1 cellular context compared by ENCODE assay signal in the genomic region with DNA sequence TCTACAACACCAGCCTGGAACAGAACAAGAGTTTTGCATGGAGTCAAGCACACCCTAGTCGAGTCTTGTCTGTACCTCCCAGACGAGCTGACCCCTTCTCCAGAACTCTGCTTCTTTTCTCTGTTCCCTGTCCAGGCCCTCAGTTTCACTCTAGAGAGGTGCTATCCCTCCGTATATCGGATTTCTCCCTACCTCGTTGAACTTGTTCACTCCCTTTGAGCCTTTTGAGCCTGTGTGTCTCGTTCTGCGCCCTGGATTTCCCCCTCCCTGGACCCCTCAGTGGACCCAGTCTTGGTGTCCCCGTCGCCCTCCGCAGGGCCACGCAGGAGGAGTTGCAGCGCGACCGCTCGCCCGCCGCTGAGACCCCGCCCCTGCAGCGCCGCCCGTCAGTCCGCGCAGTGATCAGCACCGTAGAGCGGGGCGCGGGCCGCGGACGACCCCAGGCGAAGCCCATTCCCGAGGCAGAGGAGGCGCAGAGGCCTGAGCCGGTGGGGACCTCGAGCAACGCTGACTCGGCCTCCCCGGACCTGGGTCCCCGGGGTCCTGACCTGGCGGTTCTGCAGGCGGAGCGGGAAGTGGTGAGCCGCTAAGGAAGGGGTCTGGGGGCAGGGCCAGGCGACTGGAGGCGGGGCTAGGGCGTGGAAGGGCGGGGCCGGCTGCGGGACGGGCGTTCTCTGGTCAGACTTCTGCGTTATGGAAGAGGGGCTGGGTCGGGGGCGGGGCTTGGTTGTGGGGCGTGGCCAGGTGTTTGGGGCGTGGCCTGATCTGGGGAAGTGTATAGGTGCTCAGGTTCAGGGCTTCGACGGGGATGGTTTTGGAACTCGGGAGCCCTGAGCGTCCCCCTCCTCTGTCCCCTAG.
TF ChIP-seq lines count a peak whose summit lies in the region.

No MANE protein-coding gene starts in this region.

TF ChIP-seq in K562, 482 proteins besides CTCF, POLR2A, EP300 and RAD21 (continued from another document and continues in another):
- TF ChIP-seq, protein P1, sequence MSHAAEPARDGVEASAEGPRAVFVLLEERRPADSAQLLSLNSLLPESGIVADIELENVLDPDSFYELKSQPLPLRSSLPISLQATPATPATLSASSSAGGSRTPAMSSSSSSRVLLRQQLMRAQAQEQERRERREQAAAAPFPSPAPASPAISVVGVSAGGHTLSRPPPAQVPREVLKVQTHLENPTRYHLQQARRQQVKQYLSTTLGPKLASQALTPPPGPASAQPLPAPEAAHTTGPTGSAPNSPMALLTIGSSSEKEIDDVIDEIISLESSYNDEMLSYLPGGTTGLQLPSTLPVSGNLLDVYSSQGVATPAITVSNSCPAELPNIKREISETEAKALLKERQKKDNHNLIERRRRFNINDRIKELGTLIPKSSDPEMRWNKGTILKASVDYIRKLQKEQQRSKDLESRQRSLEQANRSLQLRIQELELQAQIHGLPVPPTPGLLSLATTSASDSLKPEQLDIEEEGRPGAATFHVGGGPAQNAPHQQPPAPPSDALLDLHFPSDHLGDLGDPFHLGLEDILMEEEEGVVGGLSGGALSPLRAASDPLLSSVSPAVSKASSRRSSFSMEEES (CRISPR knock-in tag; IDR thresholded peaks at IDR 0.05): no peak
- TF ChIP-seq ZNF124 (CRISPR knock-in tag; IDR thresholded peaks at IDR 0.05): no peak
- 0 out of 2 replicates have a peak, but pooled peaks have one; percentile 13 for TF ChIP-seq ARID2 (IDR thresholded peaks at IDR 0.05)
- TF ChIP-seq E2F3 (CRISPR knock-in tag; IDR thresholded peaks at IDR 0.05): peak; percentile 86; the same call in 1 of the 2 replicates
- TF ChIP-seq, protein P2, sequence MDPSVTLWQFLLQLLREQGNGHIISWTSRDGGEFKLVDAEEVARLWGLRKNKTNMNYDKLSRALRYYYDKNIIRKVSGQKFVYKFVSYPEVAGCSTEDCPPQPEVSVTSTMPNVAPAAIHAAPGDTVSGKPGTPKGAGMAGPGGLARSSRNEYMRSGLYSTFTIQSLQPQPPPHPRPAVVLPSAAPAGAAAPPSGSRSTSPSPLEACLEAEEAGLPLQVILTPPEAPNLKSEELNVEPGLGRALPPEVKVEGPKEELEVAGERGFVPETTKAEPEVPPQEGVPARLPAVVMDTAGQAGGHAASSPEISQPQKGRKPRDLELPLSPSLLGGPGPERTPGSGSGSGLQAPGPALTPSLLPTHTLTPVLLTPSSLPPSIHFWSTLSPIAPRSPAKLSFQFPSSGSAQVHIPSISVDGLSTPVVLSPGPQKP (CRISPR knock-in tag; IDR thresholded peaks at IDR 0.05): no peak
- no peak for TF ChIP-seq PHB (CRISPR knock-in tag; IDR thresholded peaks at IDR 0.05)
- TF ChIP-seq POLR2AphosphoS5 (IDR thresholded peaks at IDR 0.05; ENCODE audit: control insufficient read depth, insufficient read depth, low read depth, low read length): peak; percentile 55; the same call in 1 of the 2 replicates
- TF ChIP-seq HIVEP1 (CRISPR knock-in tag; IDR thresholded peaks at IDR 0.05): peak; percentile 23; the same call in 1 of the 2 replicates
- TF ChIP-seq NFXL1 (CRISPR knock-in tag; IDR thresholded peaks at IDR 0.05): 0 out of 2 replicates have a peak, but pooled peaks have one; percentile 19
- TF ChIP-seq RBFOX2 (IDR thresholded peaks at IDR 0.05; ENCODE audit: low read depth, low read length): peak; percentile 68
- TF ChIP-seq EGR1 (conservative IDR thresholded peaks at IDR 0.05): 0 out of 2 replicates have a peak, but pooled peaks have one; percentile 3
- 0 out of 2 replicates have a peak, but pooled peaks have one; percentile 43 for TF ChIP-seq ZSCAN32 (CRISPR knock-in tag; IDR thresholded peaks at IDR 0.05)
- peak; percentile 35 for TF ChIP-seq TAF1 (IDR thresholded peaks at IDR 0.05; ENCODE audit: control insufficient read depth, extremely low read depth, insufficient read depth, low read length, severe bottlenecking)
- TF ChIP-seq, protein P3, sequence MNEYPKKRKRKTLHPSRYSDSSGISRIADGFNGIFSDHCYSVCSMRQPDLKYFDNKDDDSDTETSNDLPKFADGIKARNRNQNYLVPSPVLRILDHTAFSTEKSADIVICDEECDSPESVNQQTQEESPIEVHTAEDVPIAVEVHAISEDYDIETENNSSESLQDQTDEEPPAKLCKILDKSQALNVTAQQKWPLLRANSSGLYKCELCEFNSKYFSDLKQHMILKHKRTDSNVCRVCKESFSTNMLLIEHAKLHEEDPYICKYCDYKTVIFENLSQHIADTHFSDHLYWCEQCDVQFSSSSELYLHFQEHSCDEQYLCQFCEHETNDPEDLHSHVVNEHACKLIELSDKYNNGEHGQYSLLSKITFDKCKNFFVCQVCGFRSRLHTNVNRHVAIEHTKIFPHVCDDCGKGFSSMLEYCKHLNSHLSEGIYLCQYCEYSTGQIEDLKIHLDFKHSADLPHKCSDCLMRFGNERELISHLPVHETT (CRISPR knock-in tag; conservative IDR thresholded peaks at IDR 0.05 in 1 of 2, IDR thresholded peaks at IDR 0.05 in 1 of 2): 0 out of 4 replicates have a peak, but pooled peaks of 1 of the 2 experiments have one; percentile 0
- peak; percentile 15 for TF ChIP-seq PHF20 (IDR thresholded peaks at IDR 0.05; ENCODE audit: partially characterized antibody)
- TF ChIP-seq ZFP30 (CRISPR knock-in tag; IDR thresholded peaks at IDR 0.05; ENCODE audit: borderline replicate concordance): no peak
- peak; percentile 86 for TF ChIP-seq GATAD2A (IDR thresholded peaks at IDR 0.05)
- TF ChIP-seq U2AF2 (optimal IDR thresholded peaks at IDR 0.05; ENCODE audit: low read depth, low read length): no peak
- TF ChIP-seq, protein P4, sequence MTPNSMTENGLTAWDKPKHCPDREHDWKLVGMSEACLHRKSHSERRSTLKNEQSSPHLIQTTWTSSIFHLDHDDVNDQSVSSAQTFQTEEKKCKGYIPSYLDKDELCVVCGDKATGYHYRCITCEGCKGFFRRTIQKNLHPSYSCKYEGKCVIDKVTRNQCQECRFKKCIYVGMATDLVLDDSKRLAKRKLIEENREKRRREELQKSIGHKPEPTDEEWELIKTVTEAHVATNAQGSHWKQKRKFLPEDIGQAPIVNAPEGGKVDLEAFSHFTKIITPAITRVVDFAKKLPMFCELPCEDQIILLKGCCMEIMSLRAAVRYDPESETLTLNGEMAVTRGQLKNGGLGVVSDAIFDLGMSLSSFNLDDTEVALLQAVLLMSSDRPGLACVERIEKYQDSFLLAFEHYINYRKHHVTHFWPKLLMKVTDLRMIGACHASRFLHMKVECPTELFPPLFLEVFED (CRISPR knock-in tag; conservative IDR thresholded peaks at IDR 0.05): no peak
- no peak for TF ChIP-seq PPARD (CRISPR knock-in tag; IDR thresholded peaks at IDR 0.05)
- TF ChIP-seq ZNF134 (CRISPR knock-in tag; conservative IDR thresholded peaks at IDR 0.05): no peak
- TF ChIP-seq BRD9 (IDR thresholded peaks at IDR 0.05; ENCODE audit: low read depth, partially characterized antibody): no peak
- TF ChIP-seq, protein P5, sequence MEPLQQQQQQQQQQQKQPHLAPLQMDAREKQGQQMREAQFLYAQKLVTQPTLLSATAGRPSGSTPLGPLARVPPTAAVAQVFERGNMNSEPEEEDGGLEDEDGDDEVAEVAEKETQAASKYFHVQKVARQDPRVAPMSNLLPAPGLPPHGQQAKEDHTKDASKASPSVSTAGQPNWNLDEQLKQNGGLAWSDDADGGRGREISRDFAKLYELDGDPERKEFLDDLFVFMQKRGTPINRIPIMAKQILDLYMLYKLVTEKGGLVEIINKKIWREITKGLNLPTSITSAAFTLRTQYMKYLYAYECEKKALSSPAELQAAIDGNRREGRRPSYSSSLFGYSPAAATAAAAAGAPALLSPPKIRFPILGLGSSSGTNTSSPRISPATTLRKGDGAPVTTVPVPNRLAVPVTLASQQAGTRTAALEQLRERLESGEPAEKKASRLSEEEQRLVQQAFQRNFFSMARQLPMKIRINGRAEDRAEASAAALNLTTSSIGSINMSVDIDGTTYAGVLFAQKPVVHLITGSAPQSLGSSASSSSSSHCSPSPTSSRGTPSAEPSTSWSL (CRISPR knock-in tag; IDR thresholded peaks at IDR 0.05; ENCODE audit: borderline replicate concordance): 0 out of 2 replicates have a peak, but pooled peaks have one; percentile 53
- TF ChIP-seq TBP (optimal IDR thresholded peaks at IDR 0.05; ENCODE audit: low read depth, low read length): peak; percentile 51
- TF ChIP-seq CHD4 (IDR thresholded peaks at IDR 0.05; ENCODE audit: insufficient read depth, insufficient replicate concordance, low read depth, low read length, poor library complexity, severe bottlenecking): no peak
- TF ChIP-seq ZFP1 (CRISPR knock-in tag; IDR thresholded peaks at IDR 0.05): no peak
- TF ChIP-seq MTA2 (IDR thresholded peaks at IDR 0.05; ENCODE audit: low read depth): no peak
- peak; percentile 81; the same call in 1 of the 2 replicates for TF ChIP-seq RB1 (IDR thresholded peaks at IDR 0.05; ENCODE audit: low read depth)
- TF ChIP-seq, protein P6, sequence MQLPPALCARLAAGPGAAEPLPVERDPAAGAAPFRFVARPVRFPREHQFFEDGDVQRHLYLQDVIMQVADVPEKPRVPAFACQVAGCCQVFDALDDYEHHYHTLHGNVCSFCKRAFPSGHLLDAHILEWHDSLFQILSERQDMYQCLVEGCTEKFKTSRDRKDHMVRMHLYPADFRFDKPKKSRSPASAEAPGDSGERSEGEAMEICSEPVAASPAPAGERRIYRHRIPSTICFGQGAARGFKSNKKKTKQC (CRISPR knock-in tag; IDR thresholded peaks at IDR 0.05): peak; percentile 24; the same call in 1 of the 2 replicates
- TF ChIP-seq NBN (IDR thresholded peaks at IDR 0.05; ENCODE audit: low read depth): 0 out of 2 replicates have a peak, but pooled peaks have one; percentile 55
- TF ChIP-seq ETS2 (tag; IDR thresholded peaks at IDR 0.05; ENCODE audit: borderline replicate concordance, poor library complexity, severe bottlenecking): no peak
- no peak for TF ChIP-seq ZNF41 (CRISPR knock-in tag; conservative IDR thresholded peaks at IDR 0.05)
- TF ChIP-seq ZBTB17 (CRISPR knock-in tag; IDR thresholded peaks at IDR 0.05): peak; percentile 56; the same call in 1 of the 2 replicates
- TF ChIP-seq ZBTB1 (CRISPR knock-in tag; IDR thresholded peaks at IDR 0.05; ENCODE audit: borderline replicate concordance, low read depth): peak; percentile 63; the same call in 1 of the 2 replicates
- no peak for TF ChIP-seq SRSF9 (IDR thresholded peaks at IDR 0.05; ENCODE audit: borderline replicate concordance, low read depth, low read length)
- TF ChIP-seq HDAC2 (IDR thresholded peaks at IDR 0.05): peak; percentile 54; the same call in 1 of the 2 replicates
- TF ChIP-seq PRMT5 (CRISPR knock-in tag; IDR thresholded peaks at IDR 0.05): no peak
- TF ChIP-seq CCNT2 (IDR thresholded peaks at IDR 0.05; ENCODE audit: borderline replicate concordance, extremely low read depth, insufficient read length, low read depth, low read length): peak; percentile 28
- peak; percentile 70; the same call in 1 of the 2 replicates for TF ChIP-seq KLF6 (CRISPR knock-in tag; IDR thresholded peaks at IDR 0.05; ENCODE audit: borderline replicate concordance)
- 0 out of 2 replicates have a peak, but pooled peaks have one; percentile 48 for TF ChIP-seq RBM34 (IDR thresholded peaks at IDR 0.05; ENCODE audit: borderline replicate concordance, insufficient read depth, low read length)
- TF ChIP-seq CHCHD3 (CRISPR knock-in tag; IDR thresholded peaks at IDR 0.05): no peak
- TF ChIP-seq OTX1 (CRISPR knock-in tag; IDR thresholded peaks at IDR 0.05): peak; percentile 72; the same call in 1 of the 2 replicates
- TF ChIP-seq SP1 (CRISPR knock-in tag; IDR thresholded peaks at IDR 0.05): peak; percentile 77; the same call in 1 of the 2 replicates
- peak in 1 of 2 experiments; percentile 26; a peak in 1 of 4 replicates for TF ChIP-seq NONO (IDR thresholded peaks at IDR 0.05; ENCODE audit: low read depth in 2 of 2, low read length in 1 of 2)
- TF ChIP-seq, protein P7, sequence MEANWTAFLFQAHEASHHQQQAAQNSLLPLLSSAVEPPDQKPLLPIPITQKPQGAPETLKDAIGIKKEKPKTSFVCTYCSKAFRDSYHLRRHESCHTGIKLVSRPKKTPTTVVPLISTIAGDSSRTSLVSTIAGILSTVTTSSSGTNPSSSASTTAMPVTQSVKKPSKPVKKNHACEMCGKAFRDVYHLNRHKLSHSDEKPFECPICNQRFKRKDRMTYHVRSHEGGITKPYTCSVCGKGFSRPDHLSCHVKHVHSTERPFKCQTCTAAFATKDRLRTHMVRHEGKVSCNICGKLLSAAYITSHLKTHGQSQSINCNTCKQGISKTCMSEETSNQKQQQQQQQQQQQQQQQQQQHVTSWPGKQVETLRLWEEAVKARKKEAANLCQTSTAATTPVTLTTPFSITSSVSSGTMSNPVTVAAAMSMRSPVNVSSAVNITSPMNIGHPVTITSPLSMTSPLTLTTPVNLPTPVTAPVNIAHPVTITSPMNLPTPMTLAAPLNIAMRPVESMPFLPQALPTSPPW (CRISPR knock-in tag; IDR thresholded peaks at IDR 0.05): peak; percentile 66
- peak in 1 of 2 experiments; percentile 45; a peak in 1 of 4 replicates for TF ChIP-seq SIN3A (IDR thresholded peaks at IDR 0.05; ENCODE audit: borderline replicate concordance in 2 of 2, control insufficient read depth in 1 of 2, low read depth in 2 of 2, low read length in 2 of 2)
- TF ChIP-seq, protein P8, sequence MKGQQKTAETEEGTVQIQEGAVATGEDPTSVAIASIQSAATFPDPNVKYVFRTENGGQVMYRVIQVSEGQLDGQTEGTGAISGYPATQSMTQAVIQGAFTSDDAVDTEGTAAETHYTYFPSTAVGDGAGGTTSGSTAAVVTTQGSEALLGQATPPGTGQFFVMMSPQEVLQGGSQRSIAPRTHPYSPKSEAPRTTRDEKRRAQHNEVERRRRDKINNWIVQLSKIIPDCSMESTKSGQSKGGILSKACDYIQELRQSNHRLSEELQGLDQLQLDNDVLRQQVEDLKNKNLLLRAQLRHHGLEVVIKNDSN (CRISPR knock-in tag; IDR thresholded peaks at IDR 0.05): no peak
- TF ChIP-seq SMAD1 (IDR thresholded peaks at IDR 0.05; ENCODE audit: low read depth, low read length, partially characterized antibody): no peak
- peak; percentile 78 for TF ChIP-seq POLR2G (IDR thresholded peaks at IDR 0.05; ENCODE audit: low read depth, low read length)
- no peak for TF ChIP-seq IRF2 (CRISPR knock-in tag; IDR thresholded peaks at IDR 0.05)
- peak; percentile 64 for TF ChIP-seq SMAD4 (CRISPR knock-in tag; conservative IDR thresholded peaks at IDR 0.05)
- TF ChIP-seq, protein P9, sequence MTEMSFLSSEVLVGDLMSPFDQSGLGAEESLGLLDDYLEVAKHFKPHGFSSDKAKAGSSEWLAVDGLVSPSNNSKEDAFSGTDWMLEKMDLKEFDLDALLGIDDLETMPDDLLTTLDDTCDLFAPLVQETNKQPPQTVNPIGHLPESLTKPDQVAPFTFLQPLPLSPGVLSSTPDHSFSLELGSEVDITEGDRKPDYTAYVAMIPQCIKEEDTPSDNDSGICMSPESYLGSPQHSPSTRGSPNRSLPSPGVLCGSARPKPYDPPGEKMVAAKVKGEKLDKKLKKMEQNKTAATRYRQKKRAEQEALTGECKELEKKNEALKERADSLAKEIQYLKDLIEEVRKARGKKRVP (CRISPR knock-in tag; IDR thresholded peaks at IDR 0.05): peak; percentile 37; the same call in 1 of the 2 replicates
- TF ChIP-seq ZNF668 (CRISPR knock-in tag; IDR thresholded peaks at IDR 0.05): no peak
- TF ChIP-seq ARID1B (IDR thresholded peaks at IDR 0.05): no peak
- TF ChIP-seq ZSCAN29 (IDR thresholded peaks at IDR 0.05): peak; percentile 43; the same call in 1 of the 2 replicates
